ENCODE assay signal across 8 cellular contexts in genomic region chr3:194871143-194871863, GRCh38.
DNase-seq lines count a peak whose midpoint lies in the region; FAIRE-seq and TF ChIP-seq lines count a peak whose summit lies in the region.

No MANE protein-coding gene starts in this region.

- DNase-seq in NCI-H2107 treated with DMSO at 0.1 percent for 48 hours (lab: John Stamatoyannopoulos, UW; ENCODE audit: unreplicated experiment) (peak; percentile 28), NCI-H2107 (lab: John Stamatoyannopoulos, UW) (no peak), NAMALWA (ENCODE audit: low spot score) (peak; percentile 20), amniotic stem cell (lab: John Stamatoyannopoulos, UW) (peak; percentile 71), kidney (peak; percentile 82), tibial artery (peak; percentile 61 to 75), AML-193 (lab: John Stamatoyannopoulos, UW) (no peak), dorsolateral prefrontal cortex (no peak)

- H3K9ac ChIP-seq in kidney (ENCODE audit: low read length in 2 of 2): no peak overlapping the region

- no peaks in the 10 kb centered on the region for H3K9me3 ChIP-seq in kidney (ENCODE audit: control insufficient read depth in 1 of 2, low read length in 2 of 2)
- no peaks in the 10 kb centered on the region for H3K9me3 ChIP-seq in tibial artery

- intact Hi-C loops in kidney (cut with DNase I) (no loop called here), tibial artery (cut with DNase I; ENCODE audit: low total_unique reads) (no loop called here), dorsolateral prefrontal cortex (cut with DNase I) (no loop called here)

- FAIRE-seq in kidney (lab: Jason Lieb, UNC): no peak

- no peaks in the 10 kb centered on the region for H3K36me3 ChIP-seq in kidney (ENCODE audit: control insufficient read depth in 1 of 2, insufficient read depth in 2 of 2, low read length in 2 of 2)
- no peaks in the 10 kb centered on the region for H3K36me3 ChIP-seq in tibial artery

- H3K27ac ChIP-seq in kidney (ENCODE audit: low read depth in 2 of 2, low read length in 2 of 2): no peak overlapping the region
- no peak overlapping the region for H3K27ac ChIP-seq in tibial artery
- no peak overlapping the region for H3K27ac ChIP-seq in dorsolateral prefrontal cortex

- TF ChIP-seq CTCF in kidney (IDR thresholded peaks at IDR 0.05; ENCODE audit: borderline replicate concordance, extremely low read depth, insufficient read depth): no peak
- TF ChIP-seq CTCF in tibial artery (IDR thresholded peaks at IDR 0.05): no peak
- no peak for TF ChIP-seq CTCF in dorsolateral prefrontal cortex (IDR thresholded peaks at IDR 0.05 in 54 of 56, conservative IDR thresholded peaks at IDR 0.05 in 2 of 56; ENCODE audit: low read depth in 1 of 56, partially characterized antibody in 56 of 56)

- H3K4me1 ChIP-seq in kidney (ENCODE audit: control insufficient read depth in 1 of 2, insufficient read depth in 1 of 2, low read depth in 1 of 2, low read length in 2 of 2) (peaks cover 0 to 4% of the 10 kb centered on the region in 2 donors), tibial artery (peaks cover 0 to 19% (median 0%) of the 10 kb centered on the region in 4 donors)

- H3K4me3 ChIP-seq in kidney (ENCODE audit: low read length in 2 of 2) (no peak overlapping the region), tibial artery (no peak overlapping the region), dorsolateral prefrontal cortex (no peak overlapping the region)

- H3K27me3 ChIP-seq in tibial artery (peaks cover 0 to 11% of the 10 kb centered on the region in 2 donors), dorsolateral prefrontal cortex (peaks cover 0 to 4% (median 0%) of the 10 kb centered on the region in 45 donors)

Comparison
In these comparisons a context has a peak if more than half of its experiments do, and no peak if none do; other contexts are left out.
1. DNase-seq: peak in NCI-H2107 treated with DMSO at 0.1 percent for 48 hours (single experiment), NAMALWA (single experiment), amniotic stem cell (single experiment), kidney (single experiment) and tibial artery (2 of 2); none in NCI-H2107 (single experiment), AML-193 (0 of 2) and dorsolateral prefrontal cortex (0 of 10).